Comparison of ENCODE assay signal across 8 cellular contexts in the genomic region with DNA sequence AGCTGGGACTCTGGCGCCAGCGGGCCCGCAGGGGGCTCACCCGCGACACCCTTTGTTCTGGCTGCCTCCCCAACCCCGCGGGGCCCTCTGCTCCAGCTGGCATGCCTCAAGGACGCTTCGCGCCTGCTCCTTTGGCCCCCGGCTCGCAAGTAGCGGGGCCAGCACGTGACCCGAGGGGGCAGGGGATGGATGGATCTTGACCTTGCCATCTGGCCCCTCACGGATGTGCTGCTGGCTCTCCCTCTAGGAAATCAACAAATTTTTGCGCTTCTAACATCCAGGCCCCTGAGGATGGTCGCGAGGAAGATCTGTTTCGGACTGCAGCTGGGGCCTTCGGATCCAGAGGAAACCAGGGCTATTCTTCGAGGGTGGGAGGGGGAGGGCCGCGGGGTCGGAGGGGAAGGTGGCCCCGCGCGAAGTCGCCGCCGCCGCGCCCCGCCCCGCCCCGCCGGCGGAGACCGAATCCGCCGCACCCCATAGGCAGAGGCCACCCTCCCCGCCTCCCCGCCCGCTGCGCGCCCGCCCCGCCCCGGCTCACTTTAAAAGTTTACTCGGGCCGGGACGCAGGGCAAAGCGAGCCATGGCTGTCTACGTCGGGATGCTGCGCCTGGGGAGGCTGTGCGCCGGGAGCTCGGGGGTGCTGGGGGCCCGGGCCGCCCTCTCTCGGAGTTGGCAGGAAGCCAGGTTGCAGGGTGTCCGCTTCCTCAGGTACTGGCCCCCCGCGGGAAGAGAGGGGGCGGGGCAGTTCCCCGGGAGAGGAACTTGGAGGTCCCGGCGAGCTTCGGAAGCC. TPM values are rescaled to one million over a fixed set of nuclear protein-coding genes. Genes with fewer than 3 reads are reported as not detected.
DNase-seq lines count a peak whose midpoint lies in the region; ATAC-seq and TF ChIP-seq lines count a peak whose summit lies in the region.

Gene ACSF2 (plus strand): TSS at position 537 of the 790 bp plus-strand sequence. CDS start 44 bp downstream, at position 581.

- H3K4me1 Mint-ChIP-seq in activated T-cell treated with anti-CD3 and anti-CD28 coated beads, Interleukin-2, amount 50 U/mL, for 24 hours (ENCODE audit: low read depth) = peaks cover 34% of the 10 kb centered on the region
- peaks cover 21 to 25% of the 10 kb centered on the region in 2 donors for H3K4me1 Mint-ChIP-seq in natural killer cell

- H3K27ac ChIP-seq in OCI-LY7 (ENCODE audit: low read depth, low read length, poor library complexity, severe bottlenecking) = peak within 1 kb of the TSS; percentile 54

- H3K27me3 ChIP-seq in GM06990 (replicated peaks; ENCODE audit: control insufficient read depth, insufficient read depth, low read length) = no peaks in the 10 kb centered on the region

- H4K20me1 ChIP-seq in OCI-LY7 (ENCODE audit: insufficient read depth, low read length) = no peaks in the 10 kb centered on the region

- H3K9me3 Mint-ChIP-seq in activated T-cell treated with anti-CD3 and anti-CD28 coated beads, Interleukin-2, amount 50 U/mL, for 24 hours = no peaks in the 10 kb centered on the region
- no peaks in the 10 kb centered on the region for H3K9me3 Mint-ChIP-seq in natural killer cell

- peak; percentile 78 for DNase-seq in GM06990 (ENCODE audit: extremely low read depth, insufficient read length)
- peak; percentile 67 for DNase-seq in OCI-LY7 (ENCODE audit: low spot score)
- peak; percentile 82 for DNase-seq in activated T-cell treated with anti-CD3 and anti-CD28 coated beads, Interleukin-2, amount 50 U/mL, for 24 hours
- DNase-seq in fibroblast of gingiva (ENCODE audit: low read depth) = peak; percentile 48
- DNase-seq in natural killer cell = peak; percentile 51
- peak; percentile 74 for DNase-seq in stimulated activated naive CD4-positive, alpha-beta T cell treated with Interleukin-2 at 50 U/mL for 16 hours (lab: John Stamatoyannopoulos, UW)

- no peaks in the 10 kb centered on the region for H3K9me3 ChIP-seq in OCI-LY7 (ENCODE audit: low read length)

- H3K4me1 ChIP-seq in OCI-LY7 (ENCODE audit: insufficient read depth, low read length, poor library complexity, severe bottlenecking) = peaks cover 36% of the 10 kb centered on the region

- no peaks in the 10 kb centered on the region for H3K9me2 ChIP-seq in OCI-LY7 (ENCODE audit: insufficient read depth, low read length)

- H3K4me3 ChIP-seq in GM06990 (replicated peaks; ENCODE audit: low read depth, low read length) = peak within 1 kb of the TSS; percentile 74
- peak within 1 kb of the TSS; percentile 76 for H3K4me3 ChIP-seq in OCI-LY7 (ENCODE audit: low read depth, low read length, poor library complexity, severe bottlenecking)

- no TSS peak for BruUV-seq in OCI-LY7 (replicated peaks; lab: Mats Ljungman, UMichigan)

- POLR2A ChIA-PET in OCI-LY7 (lab: Charles Lee) = interaction anchor here (0.7 to 2.2 kb wide), 2 partner anchors 28 to 53 kb away, joined by 3 to 11 read pairs; partner anchors contain the start of genes LRRC59 and RSAD1

- H3K79me2 ChIP-seq in OCI-LY7 (ENCODE audit: insufficient read depth, low read depth, low read length) = no peaks in the 10 kb centered on the region

- intact Hi-C loops in OCI-LY7 (cut with micrococcal nuclease; ENCODE audit: unreplicated experiment) = loop anchor here (2.0 kb wide), 1 partner anchor 53 kb away; the partner anchor contains the start of gene RSAD1
- intact Hi-C loops in natural killer cell (cut with micrococcal nuclease) = no loop called here

- no peaks in the 10 kb centered on the region for H3K27me3 Mint-ChIP-seq in activated T-cell treated with anti-CD3 and anti-CD28 coated beads, Interleukin-2, amount 50 U/mL, for 24 hours
- no peaks in the 10 kb centered on the region for H3K27me3 Mint-ChIP-seq in natural killer cell (ENCODE audit: low read depth in 2 of 2)

- ATAC-seq in HG02610 (IDR thresholded peaks at IDR 0.05; ENCODE audit: unreplicated experiment) (peak; percentile 62), natural killer cell (peak; percentile 87 to 90 (median 88)), GM18861 (IDR thresholded peaks at IDR 0.05; ENCODE audit: unreplicated experiment) (no peak)

- peak within 1 kb of the TSS; percentile 83 for H3K27ac Mint-ChIP-seq in activated T-cell treated with anti-CD3 and anti-CD28 coated beads, Interleukin-2, amount 50 U/mL, for 24 hours
- peak within 1 kb of the TSS; percentile 75 to 87 for H3K27ac Mint-ChIP-seq in natural killer cell

- no peak for TF ChIP-seq CTCF in GM06990 (IDR thresholded peaks at IDR 0.05; ENCODE audit: insufficient read depth, low read length, poor library complexity, severe bottlenecking)
- no peak for TF ChIP-seq CTCF in OCI-LY7 (conservative IDR thresholded peaks at IDR 0.05; ENCODE audit: low read length)
- TF ChIP-seq CTCF in natural killer cell (IDR thresholded peaks at IDR 0.05) = no peak

- CTCF ChIA-PET in OCI-LY7 (lab: Charles Lee; ENCODE audit: unreplicated experiment) = interaction anchor here (0.6 to 1.1 kb wide), 2 partner anchors 29 to 65 kb away, joined by 4 to 13 read pairs; partner anchors contain the start of gene LRRC59

- H3K36me3 ChIP-seq in GM06990 (ENCODE audit: control insufficient read depth, insufficient read depth, low read length) = no peaks in the 10 kb centered on the region
- no peaks in the 10 kb centered on the region for H3K36me3 ChIP-seq in OCI-LY7 (ENCODE audit: insufficient read depth, low read length)

- H3K4me2 ChIP-seq in OCI-LY7 (ENCODE audit: low read length) = peak within 1 kb of the TSS; percentile 80

- H3K36me3 Mint-ChIP-seq in activated T-cell treated with anti-CD3 and anti-CD28 coated beads, Interleukin-2, amount 50 U/mL, for 24 hours (ENCODE audit: low read depth) = no peaks in the 10 kb centered on the region
- no peaks in the 10 kb centered on the region for H3K36me3 Mint-ChIP-seq in natural killer cell

- H3K4me3 Mint-ChIP-seq in activated T-cell treated with anti-CD3 and anti-CD28 coated beads, Interleukin-2, amount 50 U/mL, for 24 hours = peak within 1 kb of the TSS; percentile 80
- peak within 1 kb of the TSS; percentile 89 for H3K4me3 Mint-ChIP-seq in natural killer cell

- H2AFZ ChIP-seq in OCI-LY7 (ENCODE audit: low read length) = peak within 1 kb of the TSS; percentile 85; the same call in 1 of the 2 replicates

RNA-seq across cellular contexts. Expression of gene ACSF2, which starts in this region (rescaled TPM):
- total RNA-seq in OCI-LY7 (2014; rRNA removed; shearing (Covaris generic)) = 38.6 and 48.1 TPM in 2 replicates
- total RNA-seq in OCI-LY7 (2022) (42.7 and 48.2 TPM in 2 replicates), natural killer cell (10 to 100 TPM; 24.2 to 40.6 (median 25.8) TPM)
